7 cellular contexts compared by ENCODE assay signal in genomic region chr2:75896779-75897366, GRCh38.
DNase-seq lines count a peak whose midpoint lies in the region; ATAC-seq and TF ChIP-seq lines count a peak whose summit lies in the region.

No MANE protein-coding gene starts in this region.

- H3K4me1 ChIP-seq in RWPE2 (ENCODE audit: insufficient read depth, poor library complexity, severe bottlenecking), result no peaks in the 10 kb centered on the region
- no peaks in the 10 kb centered on the region for H3K4me1 ChIP-seq in suprapubic skin

- no peaks in the 10 kb centered on the region for H3K36me3 ChIP-seq in RWPE2 (ENCODE audit: low read depth)
- H3K36me3 ChIP-seq in suprapubic skin, result no peaks in the 10 kb centered on the region

- no peak overlapping the region for H3K4me3 Mint-ChIP-seq in activated naive CD8-positive, alpha-beta T cell treated with anti-CD3 and anti-CD28 coated beads for 36 hours

- TF ChIP-seq POLR2A in suprapubic skin (IDR thresholded peaks at IDR 0.05), result no peak

- no peaks in the 10 kb centered on the region for H3K36me3 Mint-ChIP-seq in activated naive CD8-positive, alpha-beta T cell treated with anti-CD3 and anti-CD28 coated beads for 36 hours

- H3K4me3 ChIP-seq in RWPE2 (ENCODE audit: severe bottlenecking) (no peak overlapping the region), suprapubic skin (no peak overlapping the region)

- H3K27ac ChIP-seq in RWPE2 (ENCODE audit: poor library complexity, severe bottlenecking), result no peak overlapping the region
- H3K27ac ChIP-seq in suprapubic skin, result no peak overlapping the region

- peaks cover 12% of the 10 kb centered on the region for H3K27me3 Mint-ChIP-seq in activated naive CD8-positive, alpha-beta T cell treated with anti-CD3 and anti-CD28 coated beads for 36 hours

- peak; percentile 86 for ATAC-seq in GM18498 (IDR thresholded peaks at IDR 0.05; ENCODE audit: unreplicated experiment)
- ATAC-seq in GM21717 (IDR thresholded peaks at IDR 0.05; ENCODE audit: unreplicated experiment), result peak; percentile 90
- ATAC-seq in RWPE2 (ENCODE audit: low read depth), result peak; percentile 88

- DNase-seq in HuH-7 (ENCODE audit: low spot score) (peak; percentile 39), RWPE2 (ENCODE audit: low spot score) (no peak), iPS DF 19.7 (ENCODE audit: low read depth, low spot score) (peak; percentile 75), suprapubic skin (ENCODE audit: low spot score in 2 of 2) (no peak)
- DNase-seq in activated naive CD8-positive, alpha-beta T cell treated with anti-CD3 and anti-CD28 coated beads for 36 hours, result no peak

- no peaks in the 10 kb centered on the region for H3K9me3 ChIP-seq in RWPE2 (ENCODE audit: severe bottlenecking)
- no peaks in the 10 kb centered on the region for H3K9me3 ChIP-seq in suprapubic skin

- H3K9me3 Mint-ChIP-seq in activated naive CD8-positive, alpha-beta T cell treated with anti-CD3 and anti-CD28 coated beads for 36 hours, result no peaks in the 10 kb centered on the region

- no peaks in the 10 kb centered on the region for H3K4me1 Mint-ChIP-seq in activated naive CD8-positive, alpha-beta T cell treated with anti-CD3 and anti-CD28 coated beads for 36 hours

- H3K27me3 ChIP-seq in RWPE2 (ENCODE audit: insufficient read depth, poor library complexity, severe bottlenecking) (peaks cover 12% of the 10 kb centered on the region), suprapubic skin (no peaks in the 10 kb centered on the region)

- peak; percentile 79 for TF ChIP-seq CTCF in RWPE2 (IDR thresholded peaks at IDR 0.05; ENCODE audit: poor library complexity, severe bottlenecking)
- no peak for TF ChIP-seq CTCF in suprapubic skin (IDR thresholded peaks at IDR 0.05)

- no peak overlapping the region for H3K27ac Mint-ChIP-seq in activated naive CD8-positive, alpha-beta T cell treated with anti-CD3 and anti-CD28 coated beads for 36 hours

- WGBS in suprapubic skin, result 36% methylated on average over 5 of the region's 5 CpGs

- TF ChIP-seq EP300 in suprapubic skin (IDR thresholded peaks at IDR 0.05), result no peak

Comparison
In these comparisons a context has a peak if more than half of its experiments do, and no peak if none do; other contexts are left out.
1. DNase-seq: peak in HuH-7 (single experiment) and iPS DF 19.7 (single experiment); none in RWPE2 (single experiment), suprapubic skin (0 of 2) and activated naive CD8-positive, alpha-beta T cell treated with anti-CD3 and anti-CD28 coated beads for 36 hours (single experiment).
2. Peak in every context shown above with its lines, with median percentiles within 50 percentile points of each other: ATAC-seq.